ENCODE assay signal across 41 cellular contexts in genomic region chr6:116078945-116079344, GRCh38. TPM values are rescaled to one million over a fixed set of nuclear protein-coding genes. Genes with fewer than 3 reads are reported as not detected.
"Had no signal": no experiment of that assay in that cellular context is flagged by ENCODE, and none has a peak within 500 bp of the region (broad histone marks: within the 10 kb centered on the region; RNA-seq: fewer than 3 reads in every experiment).

No MANE protein-coding gene starts in this region.

- H3K4me3 Mint-ChIP-seq: activated CD4-positive, alpha-beta memory T cell treated with anti-CD3 and anti-CD28 coated beads, Interleukin-2, amount 10 ng/mL, durations not matched to agents 7 days and 5 days; activated CD4-positive, alpha-beta T cell treated with anti-CD3 and anti-CD28 coated beads for 36 hours; activated CD4-positive, alpha-beta T cell treated with anti-CD3 and anti-CD28 coated beads, Interleukin-2, amount 10 ng/mL, durations not matched to agents 7 days and 5 days; activated CD8-positive, alpha-beta memory T cell treated with anti-CD3 and anti-CD28 coated beads, Interleukin-2, amount 10 ng/mL, durations not matched to agents 7 days and 5 days; activated CD8-positive, alpha-beta T cell treated with anti-CD3 and anti-CD28 coated beads, Interleukin-2, amount 10 ng/mL, durations not matched to agents 7 days and 5 days; activated naive CD4-positive, alpha-beta T cell treated with anti-CD3 and anti-CD28 coated beads, Interleukin-2, amount 10 ng/mL, durations not matched to agents 7 days and 5 days; activated naive CD4-positive, alpha-beta T cell treated with anti-CD3 and anti-CD28 coated beads, Interleukin-2, amount 50 U/mL, for 24 hours; activated naive CD8-positive, alpha-beta T cell; activated naive CD8-positive, alpha-beta T cell treated with anti-CD3 and anti-CD28 coated beads, Interleukin-2, amount 10 ng/mL, durations not matched to agents 7 days and 5 days; activated naive CD8-positive, alpha-beta T cell treated with anti-CD3 and anti-CD28 coated beads, Interleukin-2, amount 50 U/mL, for 24 hours; activated T-cell treated with anti-CD3 and anti-CD28 coated beads, Interleukin-2, amount 50 U/mL, for 24 hours; brain; central memory CD8-positive, alpha-beta T cell; T-helper 1 cell treated with Interleukin-12 subunit alpha and Interleukin-12 subunit beta and Interleukin-4 antibody, amounts not matched to agents 30 μg/mL and 1 μg/mL, for 36 hours; T-helper 2 cell treated with Interferon-gamma antibody and Interleukin-4, amounts not matched to agents 5 μg/mL and 100 μg/mL, for 36 hours; WTC11 had no signal

- H3K27me3 ChIP-seq: ascending aorta, cardiac muscle cell had no signal

- H3K36me3 ChIP-seq: ascending aorta, cardiac muscle cell, WERI-Rb-1 had no signal

- H3K4me1 Mint-ChIP-seq: activated CD4-positive, alpha-beta memory T cell treated with anti-CD3 and anti-CD28 coated beads, Interleukin-2, amount 10 ng/mL, durations not matched to agents 7 days and 5 days; activated CD4-positive, alpha-beta T cell treated with anti-CD3 and anti-CD28 coated beads for 36 hours; activated CD4-positive, alpha-beta T cell treated with anti-CD3 and anti-CD28 coated beads, Interleukin-2, amount 10 ng/mL, durations not matched to agents 7 days and 5 days; activated naive CD4-positive, alpha-beta T cell treated with anti-CD3 and anti-CD28 coated beads, Interleukin-2, amount 10 ng/mL, durations not matched to agents 7 days and 5 days; activated naive CD4-positive, alpha-beta T cell treated with anti-CD3 and anti-CD28 coated beads, Interleukin-2, amount 50 U/mL, for 24 hours; activated naive CD8-positive, alpha-beta T cell treated with anti-CD3 and anti-CD28 coated beads, Interleukin-2, amount 10 ng/mL, durations not matched to agents 7 days and 5 days; activated naive CD8-positive, alpha-beta T cell treated with anti-CD3 and anti-CD28 coated beads, Interleukin-2, amount 50 U/mL, for 24 hours; brain; central memory CD8-positive, alpha-beta T cell had no signal

- H3K4me3 ChIP-seq: ascending aorta, cardiac muscle cell had no signal

- H3K27ac Mint-ChIP-seq: activated CD4-positive, alpha-beta memory T cell treated with anti-CD3 and anti-CD28 coated beads, Interleukin-2, amount 10 ng/mL, durations not matched to agents 7 days and 5 days; activated CD4-positive, alpha-beta T cell treated with anti-CD3 and anti-CD28 coated beads for 36 hours; activated CD4-positive, alpha-beta T cell treated with anti-CD3 and anti-CD28 coated beads, Interleukin-2, amount 10 ng/mL, durations not matched to agents 7 days and 5 days; activated CD8-positive, alpha-beta memory T cell treated with anti-CD3 and anti-CD28 coated beads, Interleukin-2, amount 10 ng/mL, durations not matched to agents 7 days and 5 days; activated CD8-positive, alpha-beta T cell treated with anti-CD3 and anti-CD28 coated beads, Interleukin-2, amount 10 ng/mL, durations not matched to agents 7 days and 5 days; activated naive CD4-positive, alpha-beta T cell treated with anti-CD3 and anti-CD28 coated beads, Interleukin-2, amount 10 ng/mL, durations not matched to agents 7 days and 5 days; activated naive CD4-positive, alpha-beta T cell treated with anti-CD3 and anti-CD28 coated beads, Interleukin-2, amount 50 U/mL, for 24 hours; activated naive CD8-positive, alpha-beta T cell; activated naive CD8-positive, alpha-beta T cell treated with anti-CD3 and anti-CD28 coated beads, Interleukin-2, amount 10 ng/mL, durations not matched to agents 7 days and 5 days; activated naive CD8-positive, alpha-beta T cell treated with anti-CD3 and anti-CD28 coated beads, Interleukin-2, amount 50 U/mL, for 24 hours; activated T-cell treated with anti-CD3 and anti-CD28 coated beads, Interleukin-2, amount 50 U/mL, for 24 hours; activated T-helper 2 cell treated with anti-CD3 and anti-CD28 coated beads, Interferon-gamma antibody, Interleukin-2, Interleukin-4, amounts not matched to agents 10 μg/mL and 5 μg/mL and 100 μg/mL, durations not matched to agents 14 hours and 24 hours and 36 hours; brain; T-helper 1 cell treated with Interleukin-12 subunit alpha and Interleukin-12 subunit beta and Interleukin-4 antibody, amounts not matched to agents 30 μg/mL and 1 μg/mL, for 36 hours; T-helper 2 cell treated with Interferon-gamma antibody and Interleukin-4, amounts not matched to agents 5 μg/mL and 100 μg/mL, for 36 hours; WTC11 had no signal

- DNase-seq: activated CD4-positive, alpha-beta memory T cell treated with anti-CD3 and anti-CD28 coated beads, Interleukin-2, amount 10 ng/mL, durations not matched to agents 7 days and 5 days; activated CD4-positive, alpha-beta T cell treated with anti-CD3 and anti-CD28 coated beads for 1 hour; activated CD4-positive, alpha-beta T cell treated with anti-CD3 and anti-CD28 coated beads for 36 hours; activated CD4-positive, alpha-beta T cell treated with anti-CD3 and anti-CD28 coated beads for 48 hours; activated CD4-positive, alpha-beta T cell treated with anti-CD3 and anti-CD28 coated beads, Interleukin-2, amount 10 ng/mL, durations not matched to agents 7 days and 5 days; activated CD4-positive, alpha-beta T cell treated with anti-CD3 and anti-CD28 coated beads, Interleukin-2, amount 50 U/mL, for 48 hours; activated CD4-positive, CD25-positive, alpha-beta regulatory T cell; activated CD8-positive, alpha-beta memory T cell treated with anti-CD3 and anti-CD28 coated beads for 24 hours; activated CD8-positive, alpha-beta memory T cell treated with anti-CD3 and anti-CD28 coated beads, Interleukin-2, amount 10 ng/mL, durations not matched to agents 7 days and 5 days; activated CD8-positive, alpha-beta memory T cell treated with anti-CD3 and anti-CD28 coated beads, Interleukin-2, amount 50 U/mL, for 48 hours; activated CD8-positive, alpha-beta T cell treated with anti-CD3 and anti-CD28 coated beads, Interleukin-2, amount 10 ng/mL, durations not matched to agents 7 days and 5 days; activated effector memory CD4-positive, alpha-beta T cell treated with Interleukin-2 at 50 U/mL for 16 hours; activated gamma-delta T cell; activated naive CD4-positive, alpha-beta T cell treated with anti-CD3 and anti-CD28 coated beads, Interleukin-2, amount 10 ng/mL, durations not matched to agents 7 days and 5 days; activated naive CD4-positive, alpha-beta T cell treated with Interleukin-2 at 50 U/mL for 16 hours; activated naive CD8-positive, alpha-beta T cell treated with anti-CD3 and anti-CD28 coated beads, Interleukin-2, amount 10 ng/mL, durations not matched to agents 7 days and 5 days; activated naive CD8-positive, alpha-beta T cell treated with anti-CD3 and anti-CD28 coated beads, Interleukin-2, amount 50 U/mL, for 24 hours; activated T-cell treated with anti-CD3 and anti-CD28 coated beads, Interleukin-2, amount 50 U/mL, for 24 hours; activated T-cell treated with anti-CD3 and anti-CD28 coated beads, Interleukin-2, amount 50 U/mL, for 48 hours; amygdala; anterior cingulate cortex; caudate nucleus; cerebellar nuclear complex; T-helper 1 cell; T-helper 2 cell; T-helper 9 cell; WERI-Rb-1 had no signal

- H3K27ac ChIP-seq: ascending aorta, cardiac muscle cell, WERI-Rb-1 had no signal

- FAIRE-seq: bronchial epithelial cell, TTC549 had no signal

- ATAC-seq: activated CD4-positive, alpha-beta T cell treated with anti-CD3 and anti-CD28 coated beads for 36 hours; activated CD4-positive, CD25-positive, alpha-beta regulatory T cell treated with anti-CD3 and anti-CD28 coated beads, Interleukin-2, amount 50 U/mL, for 24 hours; activated CD8-positive, alpha-beta memory T cell treated with anti-CD3 and anti-CD28 coated beads, Interleukin-2, amount 10 ng/mL, durations not matched to agents 7 days and 5 days; activated CD8-positive, alpha-beta T cell treated with anti-CD3 and anti-CD28 coated beads, Interleukin-2, amount 10 ng/mL, durations not matched to agents 7 days and 5 days; activated naive CD8-positive, alpha-beta T cell treated with anti-CD3 and anti-CD28 coated beads, Interleukin-2, amount 50 U/mL, for 24 hours; WTC11 had no signal

- H3K9me3 Mint-ChIP-seq: activated CD4-positive, alpha-beta memory T cell treated with anti-CD3 and anti-CD28 coated beads, Interleukin-2, amount 10 ng/mL, durations not matched to agents 7 days and 5 days; activated CD4-positive, alpha-beta T cell treated with anti-CD3 and anti-CD28 coated beads, Interleukin-2, amount 10 ng/mL, durations not matched to agents 7 days and 5 days; activated naive CD4-positive, alpha-beta T cell treated with anti-CD3 and anti-CD28 coated beads, Interleukin-2, amount 10 ng/mL, durations not matched to agents 7 days and 5 days; activated naive CD4-positive, alpha-beta T cell treated with anti-CD3 and anti-CD28 coated beads, Interleukin-2, amount 50 U/mL, for 24 hours; activated naive CD8-positive, alpha-beta T cell treated with anti-CD3 and anti-CD28 coated beads, Interleukin-2, amount 10 ng/mL, durations not matched to agents 7 days and 5 days; activated naive CD8-positive, alpha-beta T cell treated with anti-CD3 and anti-CD28 coated beads, Interleukin-2, amount 50 U/mL, for 24 hours; activated T-cell treated with anti-CD3 and anti-CD28 coated beads, Interleukin-2, amount 50 U/mL, for 24 hours; activated T-helper 2 cell treated with anti-CD3 and anti-CD28 coated beads, Interferon-gamma antibody, Interleukin-2, Interleukin-4, amounts not matched to agents 10 μg/mL and 5 μg/mL and 100 μg/mL, durations not matched to agents 14 hours and 24 hours and 36 hours; brain; central memory CD8-positive, alpha-beta T cell; T-helper 1 cell treated with Interleukin-12 subunit alpha and Interleukin-12 subunit beta and Interleukin-4 antibody, amounts not matched to agents 30 μg/mL and 1 μg/mL, for 36 hours; T-helper 2 cell treated with Interferon-gamma antibody and Interleukin-4, amounts not matched to agents 5 μg/mL and 100 μg/mL, for 36 hours; WTC11 had no signal

- H3K9me3 ChIP-seq: ascending aorta had no signal

- H3K36me3 Mint-ChIP-seq: activated CD8-positive, alpha-beta memory T cell treated with anti-CD3 and anti-CD28 coated beads, Interleukin-2, amount 10 ng/mL, durations not matched to agents 7 days and 5 days; activated naive CD4-positive, alpha-beta T cell treated with anti-CD3 and anti-CD28 coated beads, Interleukin-2, amount 10 ng/mL, durations not matched to agents 7 days and 5 days; activated naive CD4-positive, alpha-beta T cell treated with anti-CD3 and anti-CD28 coated beads, Interleukin-2, amount 50 U/mL, for 24 hours; activated naive CD8-positive, alpha-beta T cell; activated naive CD8-positive, alpha-beta T cell treated with anti-CD3 and anti-CD28 coated beads, Interleukin-2, amount 10 ng/mL, durations not matched to agents 7 days and 5 days; brain; WTC11 had no signal

RNA-seq across cellular contexts. Expression of gene COL10A1, which starts 47.0 kb away (rescaled TPM):
- total RNA-seq: activated CD4-positive, alpha-beta memory T cell treated with anti-CD3 and anti-CD28 coated beads, Interleukin-2, amount 10 ng/mL, durations not matched to agents 7 days and 5 days; activated CD4-positive, alpha-beta T cell treated with anti-CD3 and anti-CD28 coated beads for 36 hours; activated CD4-positive, alpha-beta T cell treated with anti-CD3 and anti-CD28 coated beads, Interleukin-2, amount 10 ng/mL, durations not matched to agents 7 days and 5 days; activated CD8-positive, alpha-beta memory T cell treated with anti-CD3 and anti-CD28 coated beads, Interleukin-2, amount 10 ng/mL, durations not matched to agents 7 days and 5 days; activated CD8-positive, alpha-beta T cell treated with anti-CD3 and anti-CD28 coated beads, Interleukin-2, amount 10 ng/mL, durations not matched to agents 7 days and 5 days; activated naive CD8-positive, alpha-beta T cell treated with anti-CD3 and anti-CD28 coated beads, Interleukin-2, amount 10 ng/mL, durations not matched to agents 7 days and 5 days; activated T-helper 2 cell treated with anti-CD3 and anti-CD28 coated beads, Interferon-gamma antibody, Interleukin-2, Interleukin-4, amounts not matched to agents 10 μg/mL and 5 μg/mL and 100 μg/mL, durations not matched to agents 14 hours and 24 hours and 36 hours; ascending aorta; bronchial epithelial cell; cardiac muscle cell; WTC11 had no signal
- polyA plus RNA-seq: adipose tissue had no signal
